2 cellular contexts compared by ENCODE assay signal in the genomic region with DNA sequence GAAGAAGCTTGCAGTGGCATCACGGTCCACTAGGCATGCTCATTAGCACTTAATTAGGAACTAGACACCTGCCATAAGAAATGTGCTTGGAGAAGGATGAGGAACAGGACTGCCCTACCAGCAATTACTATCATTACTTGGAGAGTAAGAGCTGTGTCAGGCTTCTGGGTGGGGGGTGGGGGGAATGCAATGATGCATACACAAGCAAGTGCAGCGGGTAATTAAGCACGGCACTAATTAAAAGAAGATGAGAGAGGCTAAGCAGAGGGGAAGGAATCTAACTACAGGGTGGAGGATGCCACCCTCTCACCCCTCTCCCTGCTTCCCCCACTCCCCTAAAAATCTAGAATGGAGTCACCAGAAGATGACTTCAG.
TF ChIP-seq lines count a peak whose summit lies in the region.

No MANE protein-coding gene starts in this region.

TF ChIP-seq in GM23338, 12 proteins besides CTCF, POLR2A, EP300 and RAD21:
- TF ChIP-seq POLR2AphosphoS5 (IDR thresholded peaks at IDR 0.05; ENCODE audit: low read depth) (no peak), ZNF331 (CRISPR knock-in tag; IDR thresholded peaks at IDR 0.05; ENCODE audit: low read depth) (no peak), STAT1 (IDR thresholded peaks at IDR 0.05; ENCODE audit: unreplicated experiment) (no peak), NANOG (IDR thresholded peaks at IDR 0.05; ENCODE audit: borderline replicate concordance) (no peak), EZH2 (IDR thresholded peaks at IDR 0.05; ENCODE audit: low read depth, unreplicated experiment) (no peak), CREB1 (CRISPR knock-in tag; IDR thresholded peaks at IDR 0.05; ENCODE audit: low read depth) (no peak)
- TF ChIP-seq, protein P1, sequence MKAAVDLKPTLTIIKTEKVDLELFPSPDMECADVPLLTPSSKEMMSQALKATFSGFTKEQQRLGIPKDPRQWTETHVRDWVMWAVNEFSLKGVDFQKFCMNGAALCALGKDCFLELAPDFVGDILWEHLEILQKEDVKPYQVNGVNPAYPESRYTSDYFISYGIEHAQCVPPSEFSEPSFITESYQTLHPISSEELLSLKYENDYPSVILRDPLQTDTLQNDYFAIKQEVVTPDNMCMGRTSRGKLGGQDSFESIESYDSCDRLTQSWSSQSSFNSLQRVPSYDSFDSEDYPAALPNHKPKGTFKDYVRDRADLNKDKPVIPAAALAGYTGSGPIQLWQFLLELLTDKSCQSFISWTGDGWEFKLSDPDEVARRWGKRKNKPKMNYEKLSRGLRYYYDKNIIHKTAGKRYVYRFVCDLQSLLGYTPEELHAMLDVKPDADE (IDR thresholded peaks at IDR 0.05) = no peak
- TF ChIP-seq, protein P2, sequence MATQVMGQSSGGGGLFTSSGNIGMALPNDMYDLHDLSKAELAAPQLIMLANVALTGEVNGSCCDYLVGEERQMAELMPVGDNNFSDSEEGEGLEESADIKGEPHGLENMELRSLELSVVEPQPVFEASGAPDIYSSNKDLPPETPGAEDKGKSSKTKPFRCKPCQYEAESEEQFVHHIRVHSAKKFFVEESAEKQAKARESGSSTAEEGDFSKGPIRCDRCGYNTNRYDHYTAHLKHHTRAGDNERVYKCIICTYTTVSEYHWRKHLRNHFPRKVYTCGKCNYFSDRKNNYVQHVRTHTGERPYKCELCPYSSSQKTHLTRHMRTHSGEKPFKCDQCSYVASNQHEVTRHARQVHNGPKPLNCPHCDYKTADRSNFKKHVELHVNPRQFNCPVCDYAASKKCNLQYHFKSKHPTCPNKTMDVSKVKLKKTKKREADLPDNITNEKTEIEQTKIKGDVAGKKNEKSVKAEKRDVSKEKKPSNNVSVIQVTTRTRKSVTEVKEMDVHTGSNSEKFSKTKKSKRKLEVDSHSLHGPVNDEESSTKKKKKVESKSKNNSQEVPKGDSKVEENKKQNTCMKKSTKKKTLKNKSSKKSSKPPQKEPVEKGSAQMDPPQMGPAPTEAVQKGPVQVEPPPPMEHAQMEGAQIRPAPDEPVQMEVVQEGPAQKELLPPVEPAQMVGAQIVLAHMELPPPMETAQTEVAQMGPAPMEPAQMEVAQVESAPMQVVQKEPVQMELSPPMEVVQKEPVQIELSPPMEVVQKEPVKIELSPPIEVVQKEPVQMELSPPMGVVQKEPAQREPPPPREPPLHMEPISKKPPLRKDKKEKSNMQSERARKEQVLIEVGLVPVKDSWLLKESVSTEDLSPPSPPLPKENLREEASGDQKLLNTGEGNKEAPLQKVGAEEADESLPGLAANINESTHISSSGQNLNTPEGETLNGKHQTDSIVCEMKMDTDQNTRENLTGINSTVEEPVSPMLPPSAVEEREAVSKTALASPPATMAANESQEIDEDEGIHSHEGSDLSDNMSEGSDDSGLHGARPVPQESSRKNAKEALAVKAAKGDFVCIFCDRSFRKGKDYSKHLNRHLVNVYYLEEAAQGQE (IDR thresholded peaks at IDR 0.05; ENCODE audit: unreplicated experiment) = no peak
- TF ChIP-seq, protein P3, sequence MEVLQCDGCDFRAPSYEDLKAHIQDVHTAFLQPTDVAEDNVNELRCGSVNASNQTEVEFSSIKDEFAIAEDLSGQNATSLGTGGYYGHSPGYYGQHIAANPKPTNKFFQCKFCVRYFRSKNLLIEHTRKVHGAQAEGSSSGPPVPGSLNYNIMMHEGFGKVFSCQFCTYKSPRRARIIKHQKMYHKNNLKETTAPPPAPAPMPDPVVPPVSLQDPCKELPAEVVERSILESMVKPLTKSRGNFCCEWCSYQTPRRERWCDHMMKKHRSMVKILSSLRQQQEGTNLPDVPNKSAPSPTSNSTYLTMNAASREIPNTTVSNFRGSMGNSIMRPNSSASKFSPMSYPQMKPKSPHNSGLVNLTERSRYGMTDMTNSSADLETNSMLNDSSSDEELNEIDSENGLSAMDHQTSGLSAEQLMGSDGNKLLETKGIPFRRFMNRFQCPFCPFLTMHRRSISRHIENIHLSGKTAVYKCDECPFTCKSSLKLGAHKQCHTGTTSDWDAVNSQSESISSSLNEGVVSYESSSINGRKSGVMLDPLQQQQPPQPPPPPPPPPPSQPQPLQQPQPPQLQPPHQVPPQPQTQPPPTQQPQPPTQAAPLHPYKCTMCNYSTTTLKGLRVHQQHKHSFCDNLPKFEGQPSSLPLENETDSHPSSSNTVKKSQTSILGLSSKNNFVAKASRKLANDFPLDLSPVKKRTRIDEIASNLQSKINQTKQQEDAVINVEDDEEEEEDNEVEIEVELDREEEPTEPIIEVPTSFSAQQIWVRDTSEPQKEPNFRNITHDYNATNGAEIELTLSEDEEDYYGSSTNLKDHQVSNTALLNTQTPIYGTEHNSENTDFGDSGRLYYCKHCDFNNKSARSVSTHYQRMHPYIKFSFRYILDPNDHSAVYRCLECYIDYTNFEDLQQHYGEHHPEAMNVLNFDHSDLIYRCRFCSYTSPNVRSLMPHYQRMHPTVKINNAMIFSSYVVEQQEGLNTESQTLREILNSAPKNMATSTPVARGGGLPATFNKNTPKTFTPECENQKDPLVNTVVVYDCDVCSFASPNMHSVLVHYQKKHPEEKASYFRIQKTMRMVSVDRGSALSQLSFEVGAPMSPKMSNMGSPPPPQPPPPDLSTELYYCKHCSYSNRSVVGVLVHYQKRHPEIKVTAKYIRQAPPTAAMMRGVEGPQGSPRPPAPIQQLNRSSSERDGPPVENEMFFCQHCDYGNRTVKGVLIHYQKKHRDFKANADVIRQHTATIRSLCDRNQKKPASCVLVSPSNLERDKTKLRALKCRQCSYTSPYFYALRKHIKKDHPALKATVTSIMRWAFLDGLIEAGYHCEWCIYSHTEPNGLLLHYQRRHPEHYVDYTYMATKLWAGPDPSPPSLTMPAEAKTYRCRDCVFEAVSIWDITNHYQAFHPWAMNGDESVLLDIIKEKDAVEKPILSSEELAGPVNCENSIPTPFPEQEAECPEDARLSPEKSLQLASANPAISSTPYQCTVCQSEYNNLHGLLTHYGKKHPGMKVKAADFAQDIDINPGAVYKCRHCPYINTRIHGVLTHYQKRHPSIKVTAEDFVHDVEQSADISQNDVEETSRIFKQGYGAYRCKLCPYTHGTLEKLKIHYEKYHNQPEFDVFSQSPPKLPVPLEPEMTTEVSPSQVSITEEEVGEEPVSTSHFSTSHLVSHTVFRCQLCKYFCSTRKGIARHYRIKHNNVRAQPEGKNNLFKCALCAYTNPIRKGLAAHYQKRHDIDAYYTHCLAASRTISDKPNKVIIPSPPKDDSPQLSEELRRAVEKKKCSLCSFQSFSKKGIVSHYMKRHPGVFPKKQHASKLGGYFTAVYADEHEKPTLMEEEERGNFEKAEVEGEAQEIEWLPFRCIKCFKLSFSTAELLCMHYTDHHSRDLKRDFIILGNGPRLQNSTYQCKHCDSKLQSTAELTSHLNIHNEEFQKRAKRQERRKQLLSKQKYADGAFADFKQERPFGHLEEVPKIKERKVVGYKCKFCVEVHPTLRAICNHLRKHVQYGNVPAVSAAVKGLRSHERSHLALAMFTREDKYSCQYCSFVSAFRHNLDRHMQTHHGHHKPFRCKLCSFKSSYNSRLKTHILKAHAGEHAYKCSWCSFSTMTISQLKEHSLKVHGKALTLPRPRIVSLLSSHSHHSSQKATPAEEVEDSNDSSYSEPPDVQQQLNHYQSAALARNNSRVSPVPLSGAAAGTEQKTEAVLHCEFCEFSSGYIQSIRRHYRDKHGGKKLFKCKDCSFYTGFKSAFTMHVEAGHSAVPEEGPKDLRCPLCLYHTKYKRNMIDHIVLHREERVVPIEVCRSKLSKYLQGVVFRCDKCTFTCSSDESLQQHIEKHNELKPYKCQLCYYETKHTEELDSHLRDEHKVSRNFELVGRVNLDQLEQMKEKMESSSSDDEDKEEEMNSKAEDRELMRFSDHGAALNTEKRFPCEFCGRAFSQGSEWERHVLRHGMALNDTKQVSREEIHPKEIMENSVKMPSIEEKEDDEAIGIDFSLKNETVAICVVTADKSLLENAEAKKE (CRISPR knock-in tag; IDR thresholded peaks at IDR 0.05) = no peak

TF ChIP-seq in SK-N-SH, 30 proteins besides CTCF, POLR2A, EP300 and RAD21:
- TF ChIP-seq TCF12 (IDR thresholded peaks at IDR 0.05) (no peak), FOSL2 (IDR thresholded peaks at IDR 0.05; ENCODE audit: borderline replicate concordance, low read depth) (no peak), YY1 (IDR thresholded peaks at IDR 0.05; ENCODE audit: low read depth) (no peak), NFIC (IDR thresholded peaks at IDR 0.05; ENCODE audit: borderline replicate concordance) (no peak), EZH2phosphoT487 (IDR thresholded peaks at IDR 0.05; ENCODE audit: borderline replicate concordance, low read depth) (no peak), GABPA (IDR thresholded peaks at IDR 0.05; ENCODE audit: low read depth) (no peak), GATA2 (CRISPR knock-in tag; IDR thresholded peaks at IDR 0.05) (no peak), SIN3A (IDR thresholded peaks at IDR 0.05; ENCODE audit: borderline replicate concordance, low read depth, low read length) (no peak), TAF1 (IDR thresholded peaks at IDR 0.05; ENCODE audit: borderline replicate concordance, low read depth, low read length) (no peak), FOXJ3 (CRISPR knock-in tag; IDR thresholded peaks at IDR 0.05) (no peak), CHD2 (IDR thresholded peaks at IDR 0.05; ENCODE audit: low read length, partially characterized antibody) (no peak), ELF1 (IDR thresholded peaks at IDR 0.05) (no peak), RXRA (IDR thresholded peaks at IDR 0.05; ENCODE audit: borderline replicate concordance, low read depth) (no peak)
- TF ChIP-seq, protein P4, sequence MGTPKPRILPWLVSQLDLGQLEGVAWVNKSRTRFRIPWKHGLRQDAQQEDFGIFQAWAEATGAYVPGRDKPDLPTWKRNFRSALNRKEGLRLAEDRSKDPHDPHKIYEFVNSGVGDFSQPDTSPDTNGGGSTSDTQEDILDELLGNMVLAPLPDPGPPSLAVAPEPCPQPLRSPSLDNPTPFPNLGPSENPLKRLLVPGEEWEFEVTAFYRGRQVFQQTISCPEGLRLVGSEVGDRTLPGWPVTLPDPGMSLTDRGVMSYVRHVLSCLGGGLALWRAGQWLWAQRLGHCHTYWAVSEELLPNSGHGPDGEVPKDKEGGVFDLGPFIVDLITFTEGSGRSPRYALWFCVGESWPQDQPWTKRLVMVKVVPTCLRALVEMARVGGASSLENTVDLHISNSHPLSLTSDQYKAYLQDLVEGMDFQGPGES (IDR thresholded peaks at IDR 0.05; ENCODE audit: low read depth, low read length) = no peak
TF ChIP-seq in SK-N-SH: peak in this region for 0.
